3 cellular contexts compared by ENCODE assay signal in the genomic region with DNA sequence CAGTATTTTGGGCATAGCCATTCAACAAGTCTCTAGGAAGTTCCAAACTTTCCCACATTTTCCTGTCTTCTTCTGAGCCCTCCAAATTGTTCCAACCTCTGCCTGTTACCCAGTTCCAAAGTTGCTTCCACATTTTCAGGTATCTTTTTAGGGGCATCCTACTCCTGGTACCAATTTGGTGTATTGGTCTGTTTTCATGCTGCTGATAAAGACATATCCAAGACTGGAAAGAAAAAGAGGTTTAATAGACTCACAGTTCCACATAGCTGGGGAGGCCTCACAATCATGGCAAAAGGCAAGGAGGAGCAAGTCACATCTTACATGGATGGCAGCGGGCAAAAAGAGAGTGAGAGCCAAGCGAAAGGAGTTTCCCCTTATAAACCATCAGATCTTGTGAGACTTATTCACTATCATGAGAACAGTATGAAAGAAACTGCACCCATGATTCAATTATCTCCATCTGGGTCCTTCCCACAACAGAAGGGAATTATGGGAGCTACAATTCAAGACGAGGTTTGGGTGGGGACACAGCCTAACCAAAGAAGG. TPM values are rescaled to one million over a fixed set of nuclear protein-coding genes. Genes with fewer than 3 reads are reported as not detected.
"Had no signal": no experiment of that assay in that cellular context is flagged by ENCODE, and none has a peak within 500 bp of the region (broad histone marks: within the 10 kb centered on the region; RNA-seq: fewer than 3 reads in every experiment).

No MANE protein-coding gene starts in this region.

RNA-seq across cellular contexts. Expression of a gene that starts 43.1 kb away (rescaled TPM):
- total RNA-seq: LHCN-M2, M059J, MCF 10A had no signal
